ENCODE assay signal across 16 cellular contexts in genomic region chr2:237118025-237118424, GRCh38. TPM values are rescaled to one million over a fixed set of nuclear protein-coding genes. Genes with fewer than 3 reads are reported as not detected.
DNase-seq lines count a peak whose midpoint lies in the region; ATAC-seq and TF ChIP-seq lines count a peak whose summit lies in the region.
"Had no signal": no experiment of that assay in that cellular context is flagged by ENCODE, and none has a peak within 500 bp of the region (broad histone marks: within the 10 kb centered on the region; RNA-seq: fewer than 3 reads in every experiment).

No MANE protein-coding gene starts in this region.

- no peak overlapping the region for H3K9ac ChIP-seq in IMR-90 (ENCODE audit: low read depth, low read length)

- peak; percentile 37 for DNase-seq in BJ (ENCODE audit: low read depth)
- peak; percentile 62 for DNase-seq in IMR-90
- DNase-seq in foreskin keratinocyte = peak; percentile 69 to 85
- no peak for DNase-seq in endothelial cell (ENCODE audit: low spot score)
- DNase-seq in cerebellum (ENCODE audit: low spot score) = no peak
- DNase-seq in T-helper 2 cell = no peak
- DNase-seq: DND-41, heart left ventricle, kidney glomerular epithelial cell, NCI-H1417 treated with DMSO at 0.1 percent for 48 hours, NCI-H526, thyroid gland had no signal

- no peaks in the 10 kb centered on the region for H3K9me3 ChIP-seq in IMR-90 (ENCODE audit: control insufficient read depth, insufficient read depth, low read length)
- H3K9me3 ChIP-seq: thyroid gland had no signal

- no peak overlapping the region for H2BK120ac ChIP-seq in IMR-90 (ENCODE audit: low read depth, low read length)

- TF ChIP-seq RAD21 in IMR-90 (IDR thresholded peaks at IDR 0.05; ENCODE audit: low read length) = no peak

- no peaks in the 10 kb centered on the region for H3K4me1 Mint-ChIP-seq in endothelial cell (ENCODE audit: unreplicated experiment)

- no peak overlapping the region for H4K8ac ChIP-seq in IMR-90 (ENCODE audit: low read depth in 2 of 2, low read length in 2 of 2)

- POLR2A ChIA-PET in BJ (lab: Charles Lee) (no interaction called here), IMR-90 (lab: Charles Lee; ENCODE audit: unreplicated experiment) (no interaction called here)

- H3K4me3 Mint-ChIP-seq in endothelial cell (ENCODE audit: unreplicated experiment) = no peak overlapping the region
- H3K4me3 Mint-ChIP-seq: activated T-helper 1 cell treated with anti-CD3 and anti-CD28 coated beads, Interleukin-12 subunit alpha, Interleukin-12 subunit beta, Interleukin-2, Interleukin-4 antibody, amounts not matched to agents 30 ng/mL and 10 ng/mL and 1 ng/mL, durations not matched to agents 14 hours and 24 hours and 36 hours had no signal

- H3K79me1 ChIP-seq in IMR-90 (ENCODE audit: low read depth in 1 of 2, low read length in 2 of 2) = no peaks in the 10 kb centered on the region

- no peaks in the 10 kb centered on the region for H3K27me3 ChIP-seq in BJ (ENCODE audit: control insufficient read depth, insufficient read depth, low read length)
- H3K27me3 ChIP-seq in IMR-90 (ENCODE audit: control insufficient read depth, insufficient read depth, low read length) = no peaks in the 10 kb centered on the region
- H3K27me3 ChIP-seq in foreskin keratinocyte = no peaks in the 10 kb centered on the region
- H3K27me3 ChIP-seq: heart left ventricle, thyroid gland had no signal

- no peaks in the 10 kb centered on the region for H4K20me1 ChIP-seq in IMR-90 (ENCODE audit: insufficient read depth, low read length)

- WGBS in IMR-90 (ENCODE audit: extremely low coverage in 2 of 2, insufficient read length in 1 of 2), 2 experiments = no CpG with 5 or more reads among the region's 1 CpG

- TF ChIP-seq CTCF in BJ (IDR thresholded peaks at IDR 0.05; ENCODE audit: insufficient read depth, low read depth, low read length) (no peak), IMR-90 (conservative IDR thresholded peaks at IDR 0.05; ENCODE audit: low read depth, low read length) (no peak), foreskin keratinocyte (conservative IDR thresholded peaks at IDR 0.05) (no peak), endothelial cell (IDR thresholded peaks at IDR 0.05; ENCODE audit: unreplicated experiment) (no peak)

- H3K27ac Mint-ChIP-seq in endothelial cell (ENCODE audit: unreplicated experiment) = no peak overlapping the region
- H3K27ac Mint-ChIP-seq: activated T-helper 1 cell treated with anti-CD3 and anti-CD28 coated beads, Interleukin-12 subunit alpha, Interleukin-12 subunit beta, Interleukin-2, Interleukin-4 antibody, amounts not matched to agents 30 ng/mL and 10 ng/mL and 1 ng/mL, durations not matched to agents 14 hours and 24 hours and 36 hours; progenitor cell of endocrine pancreas had no signal

- no peak overlapping the region for H2BK20ac ChIP-seq in IMR-90 (ENCODE audit: low read depth, low read length)

- H3K4me3 ChIP-seq in BJ (ENCODE audit: low read depth, low read length) (no peak overlapping the region), IMR-90 (ENCODE audit: insufficient read depth, low read depth, low read length) (no peak overlapping the region)
- H3K4me3 ChIP-seq: heart left ventricle, thyroid gland had no signal

- no TSS peak for BruUV-seq in IMR-90 (replicated peaks; lab: Mats Ljungman, UMichigan)

- H3K4me1 ChIP-seq in IMR-90 (ENCODE audit: control insufficient read depth, insufficient read depth, low read length) (peaks cover 7% of the 10 kb centered on the region), foreskin keratinocyte (peaks cover 31% of the 10 kb centered on the region)
- H3K4me1 ChIP-seq: thyroid gland had no signal

- no peak overlapping the region for H2BK15ac ChIP-seq in IMR-90 (ENCODE audit: low read depth, low read length)

- no peak overlapping the region for H4K5ac ChIP-seq in IMR-90 (ENCODE audit: low read depth, low read length)

- H4K91ac ChIP-seq in IMR-90 (ENCODE audit: insufficient read depth, low read depth, low read length) = no peak overlapping the region

- no peak for ATAC-seq in IMR-90 (ENCODE audit: low read depth)
- ATAC-seq in SK-N-SH treated with all-trans-retinoic acid at 6 μM for 48 hours = peak; percentile 43
- ATAC-seq in foreskin keratinocyte = peak; percentile 77
- no peak for ATAC-seq in HG03378 (IDR thresholded peaks at IDR 0.05; ENCODE audit: unreplicated experiment)

- peaks cover 2% of the 10 kb centered on the region for H3K27me3 Mint-ChIP-seq in endothelial cell (ENCODE audit: unreplicated experiment)

- H3K9me1 ChIP-seq in IMR-90 (ENCODE audit: insufficient read depth, low read length) = 0 out of 2 replicates have a peak, but pooled peaks cover 6% of the 10 kb centered on the region

- H3K14ac ChIP-seq in IMR-90 (replicated peaks; ENCODE audit: low read depth, low read length) = no peak overlapping the region

- intact Hi-C loops in IMR-90 (cut with micrococcal nuclease) = no loop called here

- in situ Hi-C loops in IMR-90 (cut with MboI; ENCODE audit: low sequenced_read_pairs) = loop anchor here (25.0 kb wide), 1 partner anchor 619 kb away; no protein-coding TSS in a partner anchor

- dilution Hi-C loops in IMR-90 (cut with HindIII; ENCODE audit: low sequenced_read_pairs, unreplicated experiment) = no loop called here

- H2AK9ac ChIP-seq in IMR-90 (replicated peaks; ENCODE audit: low read depth, low read length, poor library complexity) = no peak overlapping the region

- H3K4me2 ChIP-seq in IMR-90 (ENCODE audit: low read depth, low read length) = no peak overlapping the region

- no peaks in the 10 kb centered on the region for H3K9me3 Mint-ChIP-seq in endothelial cell (ENCODE audit: unreplicated experiment)
- H3K9me3 Mint-ChIP-seq: activated T-helper 1 cell treated with anti-CD3 and anti-CD28 coated beads, Interleukin-12 subunit alpha, Interleukin-12 subunit beta, Interleukin-2, Interleukin-4 antibody, amounts not matched to agents 30 ng/mL and 10 ng/mL and 1 ng/mL, durations not matched to agents 14 hours and 24 hours and 36 hours had no signal

- no peak overlapping the region for H3K23ac ChIP-seq in IMR-90 (ENCODE audit: low read depth, low read length)

- H3K18ac ChIP-seq in IMR-90 (ENCODE audit: low read depth, low read length) = no peak overlapping the region

- no peak overlapping the region for H3K27ac ChIP-seq in IMR-90 (ENCODE audit: insufficient read depth, low read length)
- H3K27ac ChIP-seq in foreskin keratinocyte = peak overlapping the region; percentile 12
- H3K27ac ChIP-seq: thyroid gland had no signal

- H2AK5ac ChIP-seq in IMR-90 (ENCODE audit: low read depth, low read length) = no peak overlapping the region

- no peak overlapping the region for H2AFZ ChIP-seq in IMR-90 (replicated peaks; ENCODE audit: low read length, poor library complexity)

- no peak overlapping the region for H3K56ac ChIP-seq in IMR-90 (ENCODE audit: extremely low read depth, insufficient read depth, low read length)

- no peaks in the 10 kb centered on the region for H3K36me3 Mint-ChIP-seq in endothelial cell (ENCODE audit: low read depth, unreplicated experiment)

- no peak overlapping the region for H2BK5ac ChIP-seq in IMR-90 (ENCODE audit: low read depth, low read length, poor library complexity, severe bottlenecking)

- CTCF ChIA-PET in BJ (lab: Yijun Ruan, JAX) (interaction anchor here (0.7 to 2.0 kb wide), 4 partner anchors 14 to 47 kb away, joined by 3 to 4 read pairs (median 3); no protein-coding TSS in a partner anchor), IMR-90 (lab: Yijun Ruan, JAX) (no interaction called here)

- H3K36me3 ChIP-seq in BJ (ENCODE audit: control insufficient read depth, insufficient read depth, low read length) (no peaks in the 10 kb centered on the region), IMR-90 (ENCODE audit: control insufficient read depth, insufficient read depth, low read length) (no peaks in the 10 kb centered on the region)
- H3K36me3 ChIP-seq: heart left ventricle, thyroid gland had no signal

- H3K4ac ChIP-seq in IMR-90 (ENCODE audit: low read depth, low read length) = no peak overlapping the region

- TF ChIP-seq POLR2A in IMR-90 (IDR thresholded peaks at IDR 0.05; ENCODE audit: low read depth, low read length) = no peak

TF ChIP-seq in IMR-90, 13 proteins besides CTCF, POLR2A, EP300 and RAD21 (continues in another document):
- no peak for TF ChIP-seq MXI1 (IDR thresholded peaks at IDR 0.05; ENCODE audit: borderline replicate concordance, low read depth, low read length)
- TF ChIP-seq RFX5 (IDR thresholded peaks at IDR 0.05; ENCODE audit: low read depth, low read length) = no peak
- no peak for TF ChIP-seq MAFK (IDR thresholded peaks at IDR 0.05; ENCODE audit: low read depth, low read length)
- no peak for TF ChIP-seq BHLHE40 (IDR thresholded peaks at IDR 0.05; ENCODE audit: low read depth, low read length)
- no peak for TF ChIP-seq MAZ (IDR thresholded peaks at IDR 0.05; ENCODE audit: borderline replicate concordance, low read depth, low read length)
- TF ChIP-seq RCOR1 (IDR thresholded peaks at IDR 0.05; ENCODE audit: insufficient replicate concordance, low read length) = no peak

TF ChIP-seq in SK-N-SH treated with all-trans-retinoic acid at 6 μM for 48 hours, 23 proteins besides CTCF, POLR2A, EP300 and RAD21 (continues in another document):
- no peak for TF ChIP-seq ZFP30 (CRISPR knock-in tag; IDR thresholded peaks at IDR 0.05)
- no peak for TF ChIP-seq TCF4 (CRISPR knock-in tag; IDR thresholded peaks at IDR 0.05; ENCODE audit: borderline replicate concordance)
- TF ChIP-seq ZNF565 (CRISPR knock-in tag; conservative IDR thresholded peaks at IDR 0.05; ENCODE audit: low read depth) = no peak
- TF ChIP-seq RARB (CRISPR knock-in tag; IDR thresholded peaks at IDR 0.05) = no peak
- TF ChIP-seq ESRRG (CRISPR knock-in tag; IDR thresholded peaks at IDR 0.05) = no peak
- TF ChIP-seq CREB5 (CRISPR knock-in tag; IDR thresholded peaks at IDR 0.05; ENCODE audit: low read depth) = no peak
- no peak for TF ChIP-seq ZNF8 (CRISPR knock-in tag; IDR thresholded peaks at IDR 0.05)

RNA-seq across cellular contexts. Expression of gene COPS8, which starts 32.3 kb away (rescaled TPM):
- 55.8 and 98.0 TPM in 2 replicates for polyA plus RNA-seq in BJ (2011; rRNA removed)
- polyA minus RNA-seq in BJ (2011; rRNA and poly(A)+ RNA removed) = 11.6 and 16.5 TPM in 2 replicates
- 47.0 and 61.4 TPM in 2 replicates for total RNA-seq in IMR-90 (2012; rRNA removed)
- polyA plus RNA-seq in IMR-90 (2012; rRNA removed) = 58.5 and 64.9 TPM in 2 replicates
- polyA plus RNA-seq in IMR-90 (2012; cell fraction: cytosol; rRNA removed) = 24.6 and 26.5 TPM in 2 replicates
- polyA plus RNA-seq in IMR-90 (2012; cell fraction: nucleus; rRNA removed; ENCODE audit: low replicate concordance) = 5.9 and 48.0 TPM in 2 replicates
- 94.8 and 102 TPM in 2 replicates for total RNA-seq in foreskin keratinocyte
- polyA plus RNA-seq in foreskin keratinocyte = 74.3 and 91.3 TPM in 2 replicates
- total RNA-seq in endothelial cell (ENCODE audit: unreplicated experiment) = 97.1 TPM
- total RNA-seq in cerebellum = 108 TPM

Comparison
In these comparisons a context has a peak if more than half of its experiments do, and no peak if none do; other contexts are left out.
1. DNase-seq: peak in BJ (single experiment), IMR-90 (single experiment) and foreskin keratinocyte (2 of 2); none in endothelial cell (single experiment), cerebellum (single experiment) and T-helper 2 cell (0 of 5).
2. ATAC-seq: peak in SK-N-SH treated with all-trans-retinoic acid at 6 μM for 48 hours (single experiment) and foreskin keratinocyte (single experiment); none in IMR-90 (single experiment) and HG03378 (single experiment).